Comparison of ENCODE assay signal across 10 cellular contexts in the genomic region with DNA sequence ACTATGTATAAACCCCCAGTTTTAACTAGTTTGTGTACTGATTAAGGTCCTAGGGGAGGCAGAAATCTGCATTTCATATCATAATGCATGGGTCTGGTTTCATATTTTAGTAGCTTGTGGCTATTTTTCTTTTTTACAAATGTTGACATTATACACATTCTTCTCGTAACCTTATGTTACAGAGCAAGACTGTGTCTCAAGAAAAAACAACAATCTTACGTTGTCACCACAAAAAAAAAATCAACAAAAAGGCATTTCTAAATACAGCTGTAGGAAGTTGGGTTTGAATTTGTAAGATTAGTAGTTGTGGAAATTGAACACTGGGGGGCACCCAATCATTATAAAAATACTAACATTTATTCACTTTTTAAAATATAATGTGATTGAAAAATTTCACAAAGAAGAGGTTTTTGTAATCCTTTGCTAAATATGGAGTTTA. TPM values are rescaled to one million over a fixed set of nuclear protein-coding genes. Genes with fewer than 3 reads are reported as not detected.
A peak's percentile ranks its signal among the peaks of the same experiment; 100 is the strongest.
DNase-seq lines count a peak whose midpoint lies in the region; ATAC-seq, FAIRE-seq and TF ChIP-seq lines count a peak whose summit lies in the region.
"Had no signal": no experiment of that assay in that cellular context is flagged by ENCODE, and none has a peak within 500 bp of the region (broad histone marks: within the 10 kb centered on the region; RNA-seq: fewer than 3 reads in every experiment).

No MANE protein-coding gene starts in this region.

- no peaks in the 10 kb centered on the region for H3K27me3 Mint-ChIP-seq in osteocyte (ENCODE audit: unreplicated experiment)

- DNase-seq in DMS53 (lab: John Stamatoyannopoulos, UW) (peak; percentile 20), DMS53 treated with DMSO at 0.1 percent for 48 hours (lab: John Stamatoyannopoulos, UW; ENCODE audit: unreplicated experiment) (no peak), MV-4-11 (lab: John Stamatoyannopoulos, UW) (peak; percentile 25), osteocyte (ENCODE audit: extremely low spot score, unreplicated experiment) (no peak), ovary (no peak), aorta (no peak)
- DNase-seq: esophagus squamous epithelium had no signal

- H3K9me3 ChIP-seq in ovary (no peaks in the 10 kb centered on the region), aorta (ENCODE audit: control insufficient read depth, low read length) (no peaks in the 10 kb centered on the region)
- H3K9me3 ChIP-seq: esophagus squamous epithelium had no signal

- TF ChIP-seq EP300 in ovary (IDR thresholded peaks at IDR 0.05) = no peak

- intact Hi-C loops in ovary (cut with DNase I) = no loop called here
- intact Hi-C loops in aorta (cut with DNase I) = no loop called here

- peak overlapping the region; percentile 84 for H3K27ac Mint-ChIP-seq in osteocyte (ENCODE audit: unreplicated experiment)
- H3K27ac Mint-ChIP-seq: T-helper 2 cell treated with Interferon-gamma antibody and Interleukin-4, amounts not matched to agents 5 μg/mL and 100 μg/mL, for 36 hours had no signal

- ATAC-seq in GM21515 (IDR thresholded peaks at IDR 0.05; ENCODE audit: unreplicated experiment) = no peak
- ATAC-seq in aorta (ENCODE audit: low FRiP score) = no peak

- peak; percentile 81 for FAIRE-seq in colon (lab: Jason Lieb, UNC)

- H3K4me3 Mint-ChIP-seq in osteocyte (ENCODE audit: unreplicated experiment) = peak overlapping the region; percentile 42
- H3K4me3 Mint-ChIP-seq: T-helper 2 cell treated with Interferon-gamma antibody and Interleukin-4, amounts not matched to agents 5 μg/mL and 100 μg/mL, for 36 hours had no signal

- WGBS in ovary, 3 donors = 1 to 2% (median 1%) methylated on average over 2 of the region's 2 CpGs
- 7 to 9% methylated on average over 2 of the region's 2 CpGs for WGBS in aorta, 2 donors

- H3K36me3 ChIP-seq in ovary = no peaks in the 10 kb centered on the region
- H3K36me3 ChIP-seq in aorta (ENCODE audit: control insufficient read depth in 1 of 2, insufficient read depth in 2 of 2, low read length in 1 of 2) = no peaks in the 10 kb centered on the region
- H3K36me3 ChIP-seq: esophagus squamous epithelium had no signal

- H3K36me3 Mint-ChIP-seq in osteocyte (ENCODE audit: unreplicated experiment) = no peaks in the 10 kb centered on the region

- TF ChIP-seq CTCF in osteocyte (IDR thresholded peaks at IDR 0.05) (peak; percentile 59), ovary (IDR thresholded peaks at IDR 0.05) (peak in 1 of 3 donors; percentile 21)

- H3K4me3 ChIP-seq in ovary (no peak overlapping the region), aorta (ENCODE audit: low read length in 2 of 2) (no peak overlapping the region)
- H3K4me3 ChIP-seq: esophagus squamous epithelium had no signal

- H3K27me3 ChIP-seq in ovary (no peaks in the 10 kb centered on the region), aorta (ENCODE audit: control insufficient read depth in 1 of 2, insufficient read depth in 2 of 2, low read length in 1 of 2) (no peaks in the 10 kb centered on the region)
- H3K27me3 ChIP-seq: esophagus squamous epithelium had no signal

- no peak overlapping the region for H3K27ac ChIP-seq in ovary
- H3K27ac ChIP-seq in aorta (ENCODE audit: low read depth in 1 of 2, low read length in 2 of 2) = no peak overlapping the region
- H3K27ac ChIP-seq: esophagus squamous epithelium had no signal

- no peak for TF ChIP-seq POLR2A in ovary (IDR thresholded peaks at IDR 0.05)

- no peaks in the 10 kb centered on the region for H3K9me3 Mint-ChIP-seq in osteocyte (ENCODE audit: unreplicated experiment)
- H3K9me3 Mint-ChIP-seq: T-helper 2 cell treated with Interferon-gamma antibody and Interleukin-4, amounts not matched to agents 5 μg/mL and 100 μg/mL, for 36 hours had no signal

- H3K4me1 ChIP-seq in ovary (ENCODE audit: insufficient read depth) (peaks cover 1% of the 10 kb centered on the region), aorta (ENCODE audit: control insufficient read depth in 1 of 2, insufficient read depth in 2 of 2, low read length in 2 of 2) (no peaks in the 10 kb centered on the region)
- H3K4me1 ChIP-seq: esophagus squamous epithelium had no signal

- peaks cover 19% of the 10 kb centered on the region for H3K4me1 Mint-ChIP-seq in osteocyte (ENCODE audit: unreplicated experiment)

RNA-seq across cellular contexts. Expression of a gene that starts 17.9 kb away (rescaled TPM):
- total RNA-seq in osteocyte (81.3 and 82.1 TPM in 2 replicates), ovary (100 to 1,000 TPM in 5 of 7 donors, 10 to 100 TPM in 2; 93.5 to 638 (median 117) TPM), aorta (10 to 100 TPM; 74.4 to 78.8 TPM)
- polyA plus RNA-seq in ovary (10 to 100 TPM; 74.9 to 87.1 TPM), aorta (10 to 100 TPM; 71.9 to 92.9 TPM)

RNA-seq across cellular contexts. Expression of a gene that starts 18.2 kb away (rescaled TPM):
- 66.5 and 67.7 TPM in 2 replicates for total RNA-seq in osteocyte
- 100 to 1,000 TPM in 5 of 7 donors, 10 to 100 TPM in 2; 91.8 to 206 (median 114) TPM for total RNA-seq in ovary
- polyA plus RNA-seq in ovary = 100 to 1,000 TPM in 1 of 2 donors, 10 to 100 TPM in 1; 88.8 to 107 TPM
- total RNA-seq in aorta = 10 to 100 TPM; 72.8 to 82.7 TPM
- polyA plus RNA-seq in aorta = 10 to 100 TPM; 76.4 to 95.5 TPM

Comparison
In these comparisons a context has a peak if more than half of its experiments do, and no peak if none do; other contexts are left out.
1. DNase-seq: peak in DMS53 (single experiment) and MV-4-11 (single experiment); none in DMS53 treated with DMSO at 0.1 percent for 48 hours (single experiment), osteocyte (single experiment), ovary (0 of 5) and aorta (0 of 2).